8 cellular contexts compared by ENCODE assay signal in the genomic region with DNA sequence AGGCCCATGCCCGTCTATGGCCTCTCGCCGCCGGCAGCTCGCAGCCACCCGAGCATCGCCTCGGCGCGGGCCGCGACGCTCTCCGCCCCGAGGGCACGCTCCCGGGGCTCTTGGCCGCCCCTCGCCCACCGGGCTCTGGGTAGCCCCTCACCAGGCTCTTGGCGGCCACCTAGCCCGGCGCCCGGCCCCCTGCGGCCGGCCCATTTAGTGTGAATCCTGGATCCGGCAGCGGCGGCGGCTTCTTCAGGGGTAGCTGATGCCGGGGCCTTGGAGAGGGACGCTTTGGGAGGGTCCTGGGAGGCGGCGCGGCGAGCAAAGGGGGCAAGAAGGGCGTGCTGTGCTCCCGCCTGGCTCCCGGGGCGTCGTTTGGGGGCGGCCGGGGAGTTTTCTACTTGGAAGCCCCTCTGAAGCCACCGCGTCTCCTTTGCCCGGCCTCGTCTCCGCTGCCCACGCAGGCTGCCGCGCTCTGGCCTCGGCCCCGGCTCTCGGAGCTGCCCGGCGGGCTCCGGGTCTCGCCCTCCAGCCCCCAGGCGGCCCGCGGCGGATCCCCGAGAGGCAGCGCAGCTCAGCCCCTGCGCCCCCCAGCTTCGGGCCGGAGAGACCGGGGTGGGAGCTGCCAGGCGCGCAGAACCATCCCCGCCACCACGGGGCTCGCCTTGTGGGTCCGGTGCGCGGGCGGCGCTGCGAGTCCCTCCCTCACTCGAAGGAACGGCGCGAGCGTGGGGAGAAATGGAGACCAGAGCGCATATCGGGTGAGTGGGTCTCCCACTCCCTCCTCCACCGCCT. TPM values are rescaled to one million over a fixed set of nuclear protein-coding genes. Genes with fewer than 3 reads are reported as not detected.
DNase-seq lines count a peak whose midpoint lies in the region; ATAC-seq and TF ChIP-seq lines count a peak whose summit lies in the region.

No MANE protein-coding gene starts in this region.

- peaks cover 80% of the 10 kb centered on the region for H3K27me3 Mint-ChIP-seq in progenitor cell of endocrine pancreas

- TF ChIP-seq CTCF in fibroblast of villous mesenchyme (IDR thresholded peaks at IDR 0.05; ENCODE audit: insufficient read depth, low read depth, low read length), result no peak
- TF ChIP-seq CTCF in progenitor cell of endocrine pancreas (IDR thresholded peaks at IDR 0.05; ENCODE audit: unreplicated experiment), result no peak

- peaks cover 13% of the 10 kb centered on the region for H3K4me1 Mint-ChIP-seq in progenitor cell of endocrine pancreas (ENCODE audit: low read depth)

- DNase-seq in GM03348 (ENCODE audit: low spot score), result peak; percentile 31
- peak; percentile 17 for DNase-seq in fibroblast of villous mesenchyme (ENCODE audit: low read depth)
- DNase-seq in progenitor cell of endocrine pancreas (ENCODE audit: low spot score, unreplicated experiment), result no peak
- DNase-seq in LoVo (ENCODE audit: low spot score), result no peak
- no peak for DNase-seq in DMS153 (lab: John Stamatoyannopoulos, UW)
- no peak for DNase-seq in medulla oblongata (ENCODE audit: extremely low spot score)
- no peak for DNase-seq in stimulated activated naive CD4-positive, alpha-beta T cell treated with Interleukin-2 at 50 U/mL for 16 hours (lab: John Stamatoyannopoulos, UW)

- peak overlapping the region; percentile 58 for H3K4me3 Mint-ChIP-seq in progenitor cell of endocrine pancreas (ENCODE audit: low read depth)

- H3K4me3 ChIP-seq in fibroblast of villous mesenchyme (ENCODE audit: low read depth, low read length), result peak overlapping the region; percentile 71

- no peaks in the 10 kb centered on the region for H3K36me3 Mint-ChIP-seq in progenitor cell of endocrine pancreas (ENCODE audit: insufficient read depth)

- no peaks in the 10 kb centered on the region for H3K9me3 Mint-ChIP-seq in progenitor cell of endocrine pancreas (ENCODE audit: low read depth)

- ATAC-seq in HG02852 (IDR thresholded peaks at IDR 0.05; ENCODE audit: unreplicated experiment), result peak; percentile 9

- no peak overlapping the region for H3K27ac Mint-ChIP-seq in progenitor cell of endocrine pancreas

RNA-seq across cellular contexts. Expression of gene PIEZO2, which starts 0.5 kb away (rescaled TPM):
- total RNA-seq in fibroblast of villous mesenchyme (1.7 and 4.5 TPM in 2 replicates), progenitor cell of endocrine pancreas (1.7 TPM in 2 replicates)

Comparison
In these comparisons a context has a peak if more than half of its experiments do, and no peak if none do; other contexts are left out.
1. DNase-seq: peak in GM03348 (single experiment) and fibroblast of villous mesenchyme (single experiment); none in progenitor cell of endocrine pancreas (single experiment), LoVo (single experiment), DMS153 (single experiment), medulla oblongata (single experiment) and stimulated activated naive CD4-positive, alpha-beta T cell treated with Interleukin-2 at 50 U/mL for 16 hours (single experiment).